Comparison of ENCODE assay signal across 1 cellular context in genomic region chr18:79068946-79069791, GRCh38.
TF ChIP-seq lines count a peak whose summit lies in the region.

A gene with protein sequence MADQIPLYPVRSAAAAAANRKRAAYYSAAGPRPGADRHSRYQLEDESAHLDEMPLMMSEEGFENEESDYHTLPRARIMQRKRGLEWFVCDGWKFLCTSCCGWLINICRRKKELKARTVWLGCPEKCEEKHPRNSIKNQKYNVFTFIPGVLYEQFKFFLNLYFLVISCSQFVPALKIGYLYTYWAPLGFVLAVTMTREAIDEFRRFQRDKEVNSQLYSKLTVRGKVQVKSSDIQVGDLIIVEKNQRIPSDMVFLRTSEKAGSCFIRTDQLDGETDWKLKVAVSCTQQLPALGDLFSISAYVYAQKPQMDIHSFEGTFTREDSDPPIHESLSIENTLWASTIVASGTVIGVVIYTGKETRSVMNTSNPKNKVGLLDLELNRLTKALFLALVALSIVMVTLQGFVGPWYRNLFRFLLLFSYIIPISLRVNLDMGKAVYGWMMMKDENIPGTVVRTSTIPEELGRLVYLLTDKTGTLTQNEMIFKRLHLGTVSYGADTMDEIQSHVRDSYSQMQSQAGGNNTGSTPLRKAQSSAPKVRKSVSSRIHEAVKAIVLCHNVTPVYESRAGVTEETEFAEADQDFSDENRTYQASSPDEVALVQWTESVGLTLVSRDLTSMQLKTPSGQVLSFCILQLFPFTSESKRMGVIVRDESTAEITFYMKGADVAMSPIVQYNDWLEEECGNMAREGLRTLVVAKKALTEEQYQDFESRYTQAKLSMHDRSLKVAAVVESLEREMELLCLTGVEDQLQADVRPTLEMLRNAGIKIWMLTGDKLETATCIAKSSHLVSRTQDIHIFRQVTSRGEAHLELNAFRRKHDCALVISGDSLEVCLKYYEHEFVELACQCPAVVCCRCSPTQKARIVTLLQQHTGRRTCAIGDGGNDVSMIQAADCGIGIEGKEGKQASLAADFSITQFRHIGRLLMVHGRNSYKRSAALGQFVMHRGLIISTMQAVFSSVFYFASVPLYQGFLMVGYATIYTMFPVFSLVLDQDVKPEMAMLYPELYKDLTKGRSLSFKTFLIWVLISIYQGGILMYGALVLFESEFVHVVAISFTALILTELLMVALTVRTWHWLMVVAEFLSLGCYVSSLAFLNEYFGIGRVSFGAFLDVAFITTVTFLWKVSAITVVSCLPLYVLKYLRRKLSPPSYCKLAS (plus strand): TSS chr18:79069394. CDS start chr18:79069411, 17 bp downstream.

TF ChIP-seq in HEK293, 187 proteins besides CTCF, POLR2A, EP300 and RAD21 (continued from another document and continues in another):
- TF ChIP-seq, protein P1, sequence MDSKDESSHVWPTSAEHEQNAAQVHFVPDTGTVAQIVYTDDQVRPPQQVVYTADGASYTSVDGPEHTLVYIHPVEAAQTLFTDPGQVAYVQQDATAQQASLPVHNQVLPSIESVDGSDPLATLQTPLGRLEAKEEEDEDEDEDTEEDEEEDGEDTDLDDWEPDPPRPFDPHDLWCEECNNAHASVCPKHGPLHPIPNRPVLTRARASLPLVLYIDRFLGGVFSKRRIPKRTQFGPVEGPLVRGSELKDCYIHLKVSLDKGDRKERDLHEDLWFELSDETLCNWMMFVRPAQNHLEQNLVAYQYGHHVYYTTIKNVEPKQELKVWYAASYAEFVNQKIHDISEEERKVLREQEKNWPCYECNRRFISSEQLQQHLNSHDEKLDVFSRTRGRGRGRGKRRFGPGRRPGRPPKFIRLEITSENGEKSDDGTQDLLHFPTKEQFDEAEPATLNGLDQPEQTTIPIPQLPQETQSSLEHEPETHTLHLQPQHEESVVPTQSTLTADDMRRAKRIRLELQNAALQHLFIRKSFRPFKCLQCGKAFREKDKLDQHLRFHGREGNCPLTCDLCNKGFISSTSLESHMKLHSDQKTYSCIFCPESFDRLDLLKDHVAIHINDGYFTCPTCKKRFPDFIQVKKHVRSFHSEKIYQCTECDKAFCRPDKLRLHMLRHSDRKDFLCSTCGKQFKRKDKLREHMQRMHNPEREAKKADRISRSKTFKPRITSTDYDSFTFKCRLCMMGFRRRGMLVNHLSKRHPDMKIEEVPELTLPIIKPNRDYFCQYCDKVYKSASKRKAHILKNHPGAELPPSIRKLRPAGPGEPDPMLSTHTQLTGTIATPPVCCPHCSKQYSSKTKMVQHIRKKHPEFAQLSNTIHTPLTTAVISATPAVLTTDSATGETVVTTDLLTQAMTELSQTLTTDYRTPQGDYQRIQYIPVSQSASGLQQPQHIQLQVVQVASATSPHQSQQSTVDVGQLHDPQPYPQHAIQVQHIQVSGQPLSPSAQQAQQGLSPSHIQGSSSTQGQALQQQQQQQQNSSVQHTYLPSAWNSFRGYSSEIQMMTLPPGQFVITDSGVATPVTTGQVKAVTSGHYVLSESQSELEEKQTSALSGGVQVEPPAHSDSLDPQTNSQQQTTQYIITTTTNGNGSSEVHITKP (tag by site-specific recombination; IDR thresholded peaks at IDR 0.05) = peak; percentile 44
- TF ChIP-seq ZNF341 (tag by site-specific recombination; IDR thresholded peaks at IDR 0.05; ENCODE audit: low read depth) = no peak
- TF ChIP-seq ZEB2 (tag by site-specific recombination; IDR thresholded peaks at IDR 0.05) = peak; percentile 80
- peak; percentile 56; the same call in 1 of the 2 replicates for TF ChIP-seq ZNF561 (tag by site-specific recombination; IDR thresholded peaks at IDR 0.05; ENCODE audit: borderline replicate concordance)
- no peak for TF ChIP-seq TCF7L2 (IDR thresholded peaks at IDR 0.05; ENCODE audit: borderline replicate concordance, low read depth, low read length)
- TF ChIP-seq, protein P2, sequence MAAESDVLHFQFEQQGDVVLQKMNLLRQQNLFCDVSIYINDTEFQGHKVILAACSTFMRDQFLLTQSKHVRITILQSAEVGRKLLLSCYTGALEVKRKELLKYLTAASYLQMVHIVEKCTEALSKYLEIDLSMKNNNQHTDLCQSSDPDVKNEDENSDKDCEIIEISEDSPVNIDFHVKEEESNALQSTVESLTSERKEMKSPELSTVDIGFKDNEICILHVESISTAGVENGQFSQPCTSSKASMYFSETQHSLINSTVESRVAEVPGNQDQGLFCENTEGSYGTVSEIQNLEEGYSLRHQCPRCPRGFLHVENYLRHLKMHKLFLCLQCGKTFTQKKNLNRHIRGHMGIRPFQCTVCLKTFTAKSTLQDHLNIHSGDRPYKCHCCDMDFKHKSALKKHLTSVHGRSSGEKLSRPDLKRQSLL (tag by site-specific recombination; IDR thresholded peaks at IDR 0.05) = no peak
- TF ChIP-seq GLI2 (tag by site-specific recombination; IDR thresholded peaks at IDR 0.05; ENCODE audit: borderline replicate concordance, low read depth) = no peak
- no peak for TF ChIP-seq ZNF16 (tag by site-specific recombination; IDR thresholded peaks at IDR 0.05; ENCODE audit: low read depth)
- TF ChIP-seq KLF7 (tag by site-specific recombination; IDR thresholded peaks at IDR 0.05; ENCODE audit: borderline replicate concordance) = no peak
- TF ChIP-seq ZNF169 (tag by site-specific recombination; IDR thresholded peaks at IDR 0.05) = no peak
- no peak for TF ChIP-seq HOXA7 (CRISPR knock-in tag; IDR thresholded peaks at IDR 0.05; ENCODE audit: borderline replicate concordance)
- TF ChIP-seq MYNN (tag by site-specific recombination; IDR thresholded peaks at IDR 0.05; ENCODE audit: borderline replicate concordance) = no peak
- no peak for TF ChIP-seq ZNF112 (tag by site-specific recombination; IDR thresholded peaks at IDR 0.05)
- no peak for TF ChIP-seq ZNF223 (tag by site-specific recombination; IDR thresholded peaks at IDR 0.05)
- no peak for TF ChIP-seq ZNF211 (tag by site-specific recombination; IDR thresholded peaks at IDR 0.05; ENCODE audit: low read depth)
- TF ChIP-seq ZNF837 (tag by site-specific recombination; IDR thresholded peaks at IDR 0.05) = no peak
- no peak for TF ChIP-seq SCRT1 (tag by site-specific recombination; IDR thresholded peaks at IDR 0.05; ENCODE audit: borderline replicate concordance)
- no peak for TF ChIP-seq FEZF1 (tag by site-specific recombination; IDR thresholded peaks at IDR 0.05)
- no peak for TF ChIP-seq ZBTB17 (tag by site-specific recombination; IDR thresholded peaks at IDR 0.05)
- no peak for TF ChIP-seq ZFP69B (tag by site-specific recombination; IDR thresholded peaks at IDR 0.05)
- no peak for TF ChIP-seq ZNF776 (tag by site-specific recombination; IDR thresholded peaks at IDR 0.05; ENCODE audit: borderline replicate concordance)
- no peak for TF ChIP-seq ZNF473 (tag by site-specific recombination; IDR thresholded peaks at IDR 0.05)
- peak; percentile 21; the same call in 1 of the 2 replicates for TF ChIP-seq PRDM4 (tag by site-specific recombination; IDR thresholded peaks at IDR 0.05)
- TF ChIP-seq, protein P3, sequence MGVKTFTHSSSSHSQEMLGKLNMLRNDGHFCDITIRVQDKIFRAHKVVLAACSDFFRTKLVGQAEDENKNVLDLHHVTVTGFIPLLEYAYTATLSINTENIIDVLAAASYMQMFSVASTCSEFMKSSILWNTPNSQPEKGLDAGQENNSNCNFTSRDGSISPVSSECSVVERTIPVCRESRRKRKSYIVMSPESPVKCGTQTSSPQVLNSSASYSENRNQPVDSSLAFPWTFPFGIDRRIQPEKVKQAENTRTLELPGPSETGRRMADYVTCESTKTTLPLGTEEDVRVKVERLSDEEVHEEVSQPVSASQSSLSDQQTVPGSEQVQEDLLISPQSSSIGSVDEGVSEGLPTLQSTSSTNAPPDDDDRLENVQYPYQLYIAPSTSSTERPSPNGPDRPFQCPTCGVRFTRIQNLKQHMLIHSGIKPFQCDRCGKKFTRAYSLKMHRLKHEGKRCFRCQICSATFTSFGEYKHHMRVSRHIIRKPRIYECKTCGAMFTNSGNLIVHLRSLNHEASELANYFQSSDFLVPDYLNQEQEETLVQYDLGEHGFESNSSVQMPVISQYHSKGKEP (tag by site-specific recombination; IDR thresholded peaks at IDR 0.05) = no peak
- no peak for TF ChIP-seq BCL11B (tag by site-specific recombination; IDR thresholded peaks at IDR 0.05; ENCODE audit: low read depth)
- TF ChIP-seq ZNF544 (tag by site-specific recombination; IDR thresholded peaks at IDR 0.05) = no peak
- no peak for TF ChIP-seq SCRT2 (tag by site-specific recombination; IDR thresholded peaks at IDR 0.05)
- TF ChIP-seq, protein P4, sequence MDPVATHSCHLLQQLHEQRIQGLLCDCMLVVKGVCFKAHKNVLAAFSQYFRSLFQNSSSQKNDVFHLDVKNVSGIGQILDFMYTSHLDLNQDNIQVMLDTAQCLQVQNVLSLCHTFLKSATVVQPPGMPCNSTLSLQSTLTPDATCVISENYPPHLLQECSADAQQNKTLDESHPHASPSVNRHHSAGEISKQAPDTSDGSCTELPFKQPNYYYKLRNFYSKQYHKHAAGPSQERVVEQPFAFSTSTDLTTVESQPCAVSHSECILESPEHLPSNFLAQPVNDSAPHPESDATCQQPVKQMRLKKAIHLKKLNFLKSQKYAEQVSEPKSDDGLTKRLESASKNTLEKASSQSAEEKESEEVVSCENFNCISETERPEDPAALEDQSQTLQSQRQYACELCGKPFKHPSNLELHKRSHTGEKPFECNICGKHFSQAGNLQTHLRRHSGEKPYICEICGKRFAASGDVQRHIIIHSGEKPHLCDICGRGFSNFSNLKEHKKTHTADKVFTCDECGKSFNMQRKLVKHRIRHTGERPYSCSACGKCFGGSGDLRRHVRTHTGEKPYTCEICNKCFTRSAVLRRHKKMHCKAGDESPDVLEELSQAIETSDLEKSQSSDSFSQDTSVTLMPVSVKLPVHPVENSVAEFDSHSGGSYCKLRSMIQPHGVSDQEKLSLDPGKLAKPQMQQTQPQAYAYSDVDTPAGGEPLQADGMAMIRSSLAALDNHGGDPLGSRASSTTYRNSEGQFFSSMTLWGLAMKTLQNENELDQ (tag by site-specific recombination; IDR thresholded peaks at IDR 0.05; ENCODE audit: low read depth) = no peak
- TF ChIP-seq ZNF2 (tag by site-specific recombination; IDR thresholded peaks at IDR 0.05) = no peak
- TF ChIP-seq ZNF660 (tag by site-specific recombination; IDR thresholded peaks at IDR 0.05) = no peak
- TF ChIP-seq ZNF324 (tag by site-specific recombination; IDR thresholded peaks at IDR 0.05) = peak; percentile 84
- peak; percentile 77 for TF ChIP-seq ZNF843 (tag by site-specific recombination; IDR thresholded peaks at IDR 0.05)
- no peak for TF ChIP-seq ZFP41 (tag by site-specific recombination; IDR thresholded peaks at IDR 0.05; ENCODE audit: borderline replicate concordance)
- TF ChIP-seq ZNF510 (tag by site-specific recombination; IDR thresholded peaks at IDR 0.05; ENCODE audit: insufficient replicate concordance) = no peak
- TF ChIP-seq ZNF664 (tag by site-specific recombination; IDR thresholded peaks at IDR 0.05) = no peak
- no peak for TF ChIP-seq ZNF132 (tag by site-specific recombination; IDR thresholded peaks at IDR 0.05; ENCODE audit: borderline replicate concordance)
- TF ChIP-seq, protein P5, sequence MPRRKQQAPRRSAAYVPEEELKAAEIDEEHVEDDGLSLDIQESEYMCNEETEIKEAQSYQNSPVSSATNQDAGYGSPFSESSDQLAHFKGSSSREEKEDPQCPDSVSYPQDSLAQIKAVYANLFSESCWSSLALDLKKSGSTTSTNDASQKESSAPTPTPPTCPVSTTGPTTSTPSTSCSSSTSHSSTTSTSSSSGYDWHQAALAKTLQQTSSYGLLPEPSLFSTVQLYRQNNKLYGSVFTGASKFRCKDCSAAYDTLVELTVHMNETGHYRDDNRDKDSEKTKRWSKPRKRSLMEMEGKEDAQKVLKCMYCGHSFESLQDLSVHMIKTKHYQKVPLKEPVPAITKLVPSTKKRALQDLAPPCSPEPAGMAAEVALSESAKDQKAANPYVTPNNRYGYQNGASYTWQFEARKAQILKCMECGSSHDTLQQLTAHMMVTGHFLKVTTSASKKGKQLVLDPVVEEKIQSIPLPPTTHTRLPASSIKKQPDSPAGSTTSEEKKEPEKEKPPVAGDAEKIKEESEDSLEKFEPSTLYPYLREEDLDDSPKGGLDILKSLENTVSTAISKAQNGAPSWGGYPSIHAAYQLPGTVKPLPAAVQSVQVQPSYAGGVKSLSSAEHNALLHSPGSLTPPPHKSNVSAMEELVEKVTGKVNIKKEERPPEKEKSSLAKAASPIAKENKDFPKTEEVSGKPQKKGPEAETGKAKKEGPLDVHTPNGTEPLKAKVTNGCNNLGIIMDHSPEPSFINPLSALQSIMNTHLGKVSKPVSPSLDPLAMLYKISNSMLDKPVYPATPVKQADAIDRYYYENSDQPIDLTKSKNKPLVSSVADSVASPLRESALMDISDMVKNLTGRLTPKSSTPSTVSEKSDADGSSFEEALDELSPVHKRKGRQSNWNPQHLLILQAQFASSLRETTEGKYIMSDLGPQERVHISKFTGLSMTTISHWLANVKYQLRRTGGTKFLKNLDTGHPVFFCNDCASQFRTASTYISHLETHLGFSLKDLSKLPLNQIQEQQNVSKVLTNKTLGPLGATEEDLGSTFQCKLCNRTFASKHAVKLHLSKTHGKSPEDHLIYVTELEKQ (tag by site-specific recombination; IDR thresholded peaks at IDR 0.05; ENCODE audit: borderline replicate concordance) = no peak; the same call in 1 of the 2 replicates
- TF ChIP-seq ZNF394 (tag by site-specific recombination; IDR thresholded peaks at IDR 0.05; ENCODE audit: borderline replicate concordance) = peak; percentile 31; the same call in 1 of the 2 replicates
- TF ChIP-seq, protein P6, sequence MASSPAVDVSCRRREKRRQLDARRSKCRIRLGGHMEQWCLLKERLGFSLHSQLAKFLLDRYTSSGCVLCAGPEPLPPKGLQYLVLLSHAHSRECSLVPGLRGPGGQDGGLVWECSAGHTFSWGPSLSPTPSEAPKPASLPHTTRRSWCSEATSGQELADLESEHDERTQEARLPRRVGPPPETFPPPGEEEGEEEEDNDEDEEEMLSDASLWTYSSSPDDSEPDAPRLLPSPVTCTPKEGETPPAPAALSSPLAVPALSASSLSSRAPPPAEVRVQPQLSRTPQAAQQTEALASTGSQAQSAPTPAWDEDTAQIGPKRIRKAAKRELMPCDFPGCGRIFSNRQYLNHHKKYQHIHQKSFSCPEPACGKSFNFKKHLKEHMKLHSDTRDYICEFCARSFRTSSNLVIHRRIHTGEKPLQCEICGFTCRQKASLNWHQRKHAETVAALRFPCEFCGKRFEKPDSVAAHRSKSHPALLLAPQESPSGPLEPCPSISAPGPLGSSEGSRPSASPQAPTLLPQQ (tag by site-specific recombination; IDR thresholded peaks at IDR 0.05) = peak; percentile 68
- no peak for TF ChIP-seq ZNF426 (tag by site-specific recombination; IDR thresholded peaks at IDR 0.05)
- TF ChIP-seq ZBTB20 (tag by site-specific recombination; IDR thresholded peaks at IDR 0.05) = peak; percentile 62; the same call in 1 of the 2 replicates
- TF ChIP-seq ZNF155 (tag by site-specific recombination; IDR thresholded peaks at IDR 0.05) = no peak
